In the genomic region with DNA sequence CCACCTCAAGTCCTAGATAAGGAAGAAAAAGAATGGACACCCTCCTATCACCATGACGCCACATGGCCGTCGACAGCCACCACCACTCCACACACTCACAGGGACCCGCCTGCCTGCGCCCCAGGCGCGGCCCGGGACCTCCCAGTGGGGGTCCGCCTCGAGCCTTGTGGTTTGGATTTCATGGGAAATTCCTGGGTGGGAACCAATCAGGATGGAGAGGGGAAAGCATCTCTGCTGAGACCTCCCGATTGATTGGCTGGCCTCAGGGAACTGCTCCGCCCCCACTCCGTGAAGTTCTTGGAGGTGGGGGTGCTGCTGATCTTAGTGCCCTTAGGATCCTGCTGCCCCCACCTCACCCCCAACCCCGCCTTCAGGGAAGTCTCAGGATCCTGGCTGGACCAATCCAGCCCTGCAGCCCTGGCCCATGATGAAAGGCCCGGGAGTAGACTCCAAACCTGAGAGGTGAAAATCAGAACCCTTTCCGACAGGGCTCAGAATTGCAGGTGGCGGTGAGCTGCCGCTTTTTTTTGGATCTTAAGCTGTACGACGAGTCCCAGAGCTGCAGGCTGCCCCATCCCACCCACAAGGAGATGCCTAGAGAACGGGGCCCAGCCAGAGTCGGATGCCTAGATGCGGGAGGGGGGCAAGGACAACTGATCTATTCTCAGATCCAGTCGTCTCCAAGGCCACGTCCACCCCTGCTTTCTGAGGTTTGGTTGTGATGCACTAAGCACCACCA, we compare ENCODE assay signal across 28 cellular contexts. TPM values are rescaled to one million over a fixed set of nuclear protein-coding genes. Genes with fewer than 3 reads are reported as not detected.
"Had no signal": no experiment of that assay in that cellular context is flagged by ENCODE, and none has a peak within 500 bp of the region (broad histone marks: within the 10 kb centered on the region; RNA-seq: fewer than 3 reads in every experiment).

No MANE protein-coding gene starts in this region.

- H3K27me3 ChIP-seq: dorsolateral prefrontal cortex, gastrocnemius medialis, pancreas, right lobe of liver, suprapubic skin, thyroid gland, vagina had no signal

- FAIRE-seq: colon, pancreas, small intestine had no signal

- H3K4me3 ChIP-seq: dorsolateral prefrontal cortex, gastrocnemius medialis, left ventricle myocardium inferior, lower lobe of right lung, pancreas, right lobe of liver, suprapubic skin, thyroid gland, vagina had no signal

- DNase-seq: dorsolateral prefrontal cortex; effector CD4-positive, alpha-beta T cell; endodermal cell; foreskin fibroblast; gastrocnemius medialis; head of caudate nucleus; immature natural killer cell; islet precursor cell; kidney glomerular epithelial cell; left colon; left ventricle myocardium inferior; lower lobe of right lung; naive thymus-derived CD8-positive, alpha-beta T cell; nephron progenitor cell; occipital lobe; pancreas; right lobe of liver; small intestine; stimulated activated CD4-positive, alpha-beta T cell treated with anti-CD3 and anti-CD28 coated beads, Interleukin-15, amount 100 ng/mL, for 24 hours; stimulated activated CD4-positive, alpha-beta T cell treated with anti-CD3 and anti-CD28 coated beads, Interleukin-2, amount 100 ng/mL, for 48 hours; stimulated activated naive CD4-positive, alpha-beta T cell; stimulated activated naive CD8-positive, alpha-beta T cell treated with anti-CD3 and anti-CD28 coated beads, Interleukin-15, amount 100 ng/mL, for 72 hours; thyroid gland had no signal

- H3K9me3 ChIP-seq: gastrocnemius medialis, left ventricle myocardium inferior, lower lobe of right lung, pancreas, right lobe of liver, thyroid gland, vagina had no signal

- H3K27ac ChIP-seq: dorsolateral prefrontal cortex, epithelial cell of prostate, gastrocnemius medialis, left ventricle myocardium inferior, lower lobe of right lung, pancreas, right lobe of liver, suprapubic skin, thyroid gland, vagina had no signal

- H3K36me3 ChIP-seq: gastrocnemius medialis, left ventricle myocardium inferior, lower lobe of right lung, pancreas, right lobe of liver, suprapubic skin, thyroid gland, vagina had no signal

- ATAC-seq: esophagus mucosa; gastrocnemius medialis; left colon; lower lobe of right lung; naive thymus-derived CD8-positive, alpha-beta T cell; pancreas; right lobe of liver; stimulated activated naive CD8-positive, alpha-beta T cell treated with anti-CD3 and anti-CD28 coated beads, Interleukin-15, amount 100 ng/mL, for 72 hours had no signal

- H3K4me1 ChIP-seq: gastrocnemius medialis, left ventricle myocardium inferior, lower lobe of right lung, pancreas, right lobe of liver, thyroid gland, vagina had no signal

RNA-seq across cellular contexts. Expression of a gene that starts 29.0 kb away (rescaled TPM):
- total RNA-seq: naive thymus-derived CD8-positive, alpha-beta T cell had no signal
- polyA plus RNA-seq: immature natural killer cell; naive thymus-derived CD8-positive, alpha-beta T cell had no signal
